8 cellular contexts compared by ENCODE assay signal in the genomic region with DNA sequence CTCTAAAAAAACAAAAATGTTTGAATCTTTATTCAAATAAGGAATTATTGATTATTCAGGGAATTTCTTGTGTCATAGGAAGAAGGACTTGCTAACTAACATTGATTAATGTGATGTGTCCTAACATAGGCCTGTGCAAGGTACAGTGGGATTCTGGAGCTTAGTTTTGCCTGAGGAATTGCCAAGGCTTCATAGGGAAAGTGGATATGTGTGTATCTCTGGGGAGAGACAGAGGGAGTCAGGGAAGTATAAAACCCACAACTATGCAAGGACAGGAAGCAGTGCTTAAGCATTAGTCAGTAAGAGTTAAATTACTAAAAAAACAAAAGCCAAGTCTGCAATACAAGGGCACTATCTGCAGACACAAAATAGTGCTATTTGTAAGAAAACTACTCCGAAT. TPM values are rescaled to one million over a fixed set of nuclear protein-coding genes. Genes with fewer than 3 reads are reported as not detected.
DNase-seq lines count a peak whose midpoint lies in the region; ATAC-seq and TF ChIP-seq lines count a peak whose summit lies in the region.

No MANE protein-coding gene starts in this region.

- POLR2A ChIA-PET in HEK293 (lab: Yijun Ruan, JAX) = no interaction called here
- POLR2A ChIA-PET in activated CD4-positive, alpha-beta memory T cell treated with anti-CD3 and anti-CD28 coated beads for 36 hours (lab: Charles Lee) = interaction anchor here (2.9 kb wide), 1 partner anchor 191 kb away, joined by 20 read pairs; the partner anchor contains the start of gene INTS6

- no peaks in the 10 kb centered on the region for H3K36me3 Mint-ChIP-seq in activated CD4-positive, alpha-beta memory T cell treated with anti-CD3 and anti-CD28 coated beads for 36 hours
- H3K36me3 Mint-ChIP-seq in immature natural killer cell = peaks cover 0 to 4% (median 0%) of the 10 kb centered on the region in 3 donors

- no peaks in the 10 kb centered on the region for H3K9me3 ChIP-seq in HEK293 (ENCODE audit: control insufficient read depth, insufficient read depth, low read depth, low read length)

- H3K27me3 Mint-ChIP-seq in activated CD4-positive, alpha-beta memory T cell treated with anti-CD3 and anti-CD28 coated beads for 36 hours = no peaks in the 10 kb centered on the region
- H3K27me3 Mint-ChIP-seq in immature natural killer cell (ENCODE audit: low read depth in 3 of 3) = no peaks in the 10 kb centered on the region

- H3K4me3 ChIP-seq in HEK293 (ENCODE audit: low read depth, low read length) = no peak overlapping the region

- no peak for TF ChIP-seq CTCF in HEK293 (tag by site-specific recombination; IDR thresholded peaks at IDR 0.05)

- peaks cover 49% of the 10 kb centered on the region for H3K4me1 Mint-ChIP-seq in activated CD4-positive, alpha-beta memory T cell treated with anti-CD3 and anti-CD28 coated beads for 36 hours (ENCODE audit: low read depth)
- peaks cover 43 to 52% of the 10 kb centered on the region in 2 donors for H3K4me1 Mint-ChIP-seq in immature natural killer cell

- no peaks in the 10 kb centered on the region for H3K9me3 Mint-ChIP-seq in activated CD4-positive, alpha-beta memory T cell treated with anti-CD3 and anti-CD28 coated beads for 36 hours
- no peaks in the 10 kb centered on the region for H3K9me3 Mint-ChIP-seq in immature natural killer cell

- CTCF ChIA-PET in HEK293 (lab: Yijun Ruan, JAX) = no interaction called here
- CTCF ChIA-PET in activated CD4-positive, alpha-beta memory T cell treated with anti-CD3 and anti-CD28 coated beads for 36 hours (lab: Charles Lee) = no interaction called here

- peak overlapping the region; percentile 34 for H3K27ac Mint-ChIP-seq in activated CD4-positive, alpha-beta memory T cell treated with anti-CD3 and anti-CD28 coated beads for 36 hours
- peak overlapping the region; percentile 28 to 88 (median 77) for H3K27ac Mint-ChIP-seq in immature natural killer cell

- DNase-seq in AG08396 (ENCODE audit: low spot score) (peak; percentile 73), immature natural killer cell (no peak), iPS-NIHi7 (ENCODE audit: extremely low spot score) (no peak), medulla oblongata (ENCODE audit: extremely low spot score) (no peak)
- no peak for DNase-seq in activated CD4-positive, alpha-beta memory T cell treated with anti-CD3 and anti-CD28 coated beads for 36 hours
- no peak for DNase-seq in stimulated activated naive CD4-positive, alpha-beta T cell treated with Interleukin-2 at 50 U/mL for 16 hours (lab: John Stamatoyannopoulos, UW)

- intact Hi-C loops in activated CD4-positive, alpha-beta memory T cell treated with anti-CD3 and anti-CD28 coated beads for 36 hours (cut with micrococcal nuclease) = loop anchor here (2.0 kb wide), 3 partner anchors 29 to 159 kb away; no protein-coding TSS in a partner anchor

- no peak overlapping the region for H3K27ac ChIP-seq in HEK293 (ENCODE audit: extremely low read depth, low read depth, low read length)

- no peak overlapping the region for H3K4me3 Mint-ChIP-seq in activated CD4-positive, alpha-beta memory T cell treated with anti-CD3 and anti-CD28 coated beads for 36 hours
- peak overlapping the region in 4 of 5 donors; percentile 30 to 74 (median 62) for H3K4me3 Mint-ChIP-seq in immature natural killer cell

- ATAC-seq in HG02571 (IDR thresholded peaks at IDR 0.05; ENCODE audit: unreplicated experiment) = no peak

- no peaks in the 10 kb centered on the region for H3K36me3 ChIP-seq in HEK293 (ENCODE audit: control insufficient read depth in 2 of 2, insufficient read depth in 1 of 2, low read length in 2 of 2)

- H3K4me1 ChIP-seq in HEK293 (ENCODE audit: control insufficient read depth, insufficient read depth, low read length) = peaks cover 25% of the 10 kb centered on the region

TF ChIP-seq in HEK293, 187 proteins besides CTCF, POLR2A, EP300 and RAD21 (continues in another document):
- TF ChIP-seq ZBTB8A (tag by site-specific recombination; IDR thresholded peaks at IDR 0.05) (no peak), ZBTB44 (tag by site-specific recombination; IDR thresholded peaks at IDR 0.05) (peak; percentile 26; the same call in 1 of the 2 replicates), TCF7L2 (IDR thresholded peaks at IDR 0.05; ENCODE audit: borderline replicate concordance, low read depth, low read length) (no peak), ZNF624 (tag by site-specific recombination; IDR thresholded peaks at IDR 0.05) (no peak), HIC1 (tag by site-specific recombination; IDR thresholded peaks at IDR 0.05) (peak; percentile 26; the same call in 1 of the 2 replicates), BCL11A (tag by site-specific recombination; IDR thresholded peaks at IDR 0.05; ENCODE audit: low read depth) (no peak), ZNF354C (tag by site-specific recombination; IDR thresholded peaks at IDR 0.05; ENCODE audit: borderline replicate concordance, low read depth) (no peak), ZNF16 (tag by site-specific recombination; IDR thresholded peaks at IDR 0.05; ENCODE audit: low read depth) (no peak), MZF1 (tag by site-specific recombination; IDR thresholded peaks at IDR 0.05; ENCODE audit: borderline replicate concordance) (peak; percentile 86; the same call in 1 of the 2 replicates), ZSCAN18 (tag by site-specific recombination; IDR thresholded peaks at IDR 0.05) (no peak), ZNF544 (tag by site-specific recombination; IDR thresholded peaks at IDR 0.05) (no peak), ZNF747 (tag by site-specific recombination; IDR thresholded peaks at IDR 0.05) (no peak)
- TF ChIP-seq, protein P1, sequence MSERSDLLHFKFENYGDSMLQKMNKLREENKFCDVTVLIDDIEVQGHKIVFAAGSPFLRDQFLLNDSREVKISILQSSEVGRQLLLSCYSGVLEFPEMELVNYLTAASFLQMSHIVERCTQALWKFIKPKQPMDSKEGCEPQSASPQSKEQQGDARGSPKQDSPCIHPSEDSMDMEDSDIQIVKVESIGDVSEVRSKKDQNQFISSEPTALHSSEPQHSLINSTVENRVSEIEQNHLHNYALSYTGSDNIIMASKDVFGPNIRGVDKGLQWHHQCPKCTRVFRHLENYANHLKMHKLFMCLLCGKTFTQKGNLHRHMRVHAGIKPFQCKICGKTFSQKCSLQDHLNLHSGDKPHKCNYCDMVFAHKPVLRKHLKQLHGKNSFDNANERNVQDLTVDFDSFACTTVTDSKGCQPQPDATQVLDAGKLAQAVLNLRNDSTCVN (tag by site-specific recombination; optimal IDR thresholded peaks at IDR 0.05) = no peak
- TF ChIP-seq, protein P2, sequence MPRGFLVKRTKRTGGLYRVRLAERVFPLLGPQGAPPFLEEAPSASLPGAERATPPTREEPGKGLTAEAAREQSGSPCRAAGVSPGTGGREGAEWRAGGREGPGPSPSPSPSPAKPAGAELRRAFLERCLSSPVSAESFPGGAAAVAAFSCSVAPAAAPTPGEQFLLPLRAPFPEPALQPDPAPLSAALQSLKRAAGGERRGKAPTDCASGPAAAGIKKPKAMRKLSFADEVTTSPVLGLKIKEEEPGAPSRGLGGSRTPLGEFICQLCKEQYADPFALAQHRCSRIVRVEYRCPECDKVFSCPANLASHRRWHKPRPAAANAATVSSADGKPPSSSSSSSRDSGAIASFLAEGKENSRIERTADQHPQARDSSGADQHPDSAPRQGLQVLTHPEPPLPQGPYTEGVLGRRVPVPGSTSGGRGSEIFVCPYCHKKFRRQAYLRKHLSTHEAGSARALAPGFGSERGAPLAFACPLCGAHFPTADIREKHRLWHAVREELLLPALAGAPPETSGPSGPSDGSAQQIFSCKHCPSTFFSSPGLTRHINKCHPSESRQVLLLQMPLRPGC (tag by site-specific recombination; IDR thresholded peaks at IDR 0.05) = peak; percentile 61; the same call in 1 of the 2 replicates

RNA-seq across cellular contexts. Expression of gene WDFY2, which starts 59.6 kb away (rescaled TPM):
- total RNA-seq in activated CD4-positive, alpha-beta memory T cell treated with anti-CD3 and anti-CD28 coated beads for 36 hours = 10 to 100 TPM in 1 of 2 experiments, 1 to 10 TPM in 1; 9.3 to 11.2 TPM
- 1 to 10 TPM; 1.6 to 4.6 (median 3.0) TPM for polyA plus RNA-seq in immature natural killer cell
